In genomic region chr10:103590744-103591291, GRCh38 we compare ENCODE assay signal across 2 cellular contexts.
TF ChIP-seq lines count a peak whose summit lies in the region.

No MANE protein-coding gene starts in this region.

TF ChIP-seq in WTC11, 78 proteins besides CTCF, POLR2A, EP300 and RAD21 (continued from another document):
- no peak for TF ChIP-seq USF2 (CRISPR knock-in tag; IDR thresholded peaks at IDR 0.05)
- TF ChIP-seq, protein P1, sequence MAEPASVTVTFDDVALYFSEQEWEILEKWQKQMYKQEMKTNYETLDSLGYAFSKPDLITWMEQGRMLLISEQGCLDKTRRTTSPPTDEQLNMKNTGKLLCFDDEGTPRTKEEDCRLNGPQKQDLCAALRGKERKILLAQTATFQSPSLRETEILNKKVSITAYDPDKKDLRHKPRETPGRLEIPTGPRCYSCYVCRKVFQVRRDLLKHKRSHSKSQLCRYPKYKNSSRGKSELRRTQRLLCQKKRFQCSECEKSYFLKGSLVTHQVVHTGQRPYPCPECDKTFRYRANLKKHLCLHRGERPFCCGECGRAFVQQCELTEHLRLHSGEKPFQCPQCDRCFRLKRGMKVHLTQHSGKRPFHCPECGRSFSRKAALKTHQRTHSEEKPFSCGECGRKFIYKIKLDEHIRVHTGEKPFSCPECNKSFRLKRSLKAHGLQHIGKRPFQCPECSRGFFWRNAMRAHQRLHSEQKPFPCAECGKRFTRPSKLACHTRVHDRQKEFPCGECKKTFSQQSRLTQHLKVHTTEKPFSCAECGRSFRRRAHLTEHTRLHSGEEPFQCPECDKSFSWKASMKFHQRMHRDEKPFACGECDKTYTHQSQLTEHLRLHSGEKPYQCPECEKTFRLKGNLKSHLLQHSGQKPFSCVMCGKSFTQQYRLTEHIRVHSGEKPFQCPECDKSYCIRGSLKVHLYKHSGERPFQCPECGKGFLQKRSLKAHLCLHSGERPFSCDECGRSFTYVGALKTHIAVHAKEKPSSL (CRISPR knock-in tag; conservative IDR thresholded peaks at IDR 0.05), result no peak

TF ChIP-seq in HepG2, 621 proteins besides CTCF, POLR2A, EP300 and RAD21:
- TF ChIP-seq ZNF800 (CRISPR knock-in tag; IDR thresholded peaks at IDR 0.05), result no peak
- TF ChIP-seq ZNF792 (CRISPR knock-in tag; IDR thresholded peaks at IDR 0.05), result no peak
- TF ChIP-seq ZNF205 (CRISPR knock-in tag; IDR thresholded peaks at IDR 0.05), result no peak
- TF ChIP-seq, protein P2, sequence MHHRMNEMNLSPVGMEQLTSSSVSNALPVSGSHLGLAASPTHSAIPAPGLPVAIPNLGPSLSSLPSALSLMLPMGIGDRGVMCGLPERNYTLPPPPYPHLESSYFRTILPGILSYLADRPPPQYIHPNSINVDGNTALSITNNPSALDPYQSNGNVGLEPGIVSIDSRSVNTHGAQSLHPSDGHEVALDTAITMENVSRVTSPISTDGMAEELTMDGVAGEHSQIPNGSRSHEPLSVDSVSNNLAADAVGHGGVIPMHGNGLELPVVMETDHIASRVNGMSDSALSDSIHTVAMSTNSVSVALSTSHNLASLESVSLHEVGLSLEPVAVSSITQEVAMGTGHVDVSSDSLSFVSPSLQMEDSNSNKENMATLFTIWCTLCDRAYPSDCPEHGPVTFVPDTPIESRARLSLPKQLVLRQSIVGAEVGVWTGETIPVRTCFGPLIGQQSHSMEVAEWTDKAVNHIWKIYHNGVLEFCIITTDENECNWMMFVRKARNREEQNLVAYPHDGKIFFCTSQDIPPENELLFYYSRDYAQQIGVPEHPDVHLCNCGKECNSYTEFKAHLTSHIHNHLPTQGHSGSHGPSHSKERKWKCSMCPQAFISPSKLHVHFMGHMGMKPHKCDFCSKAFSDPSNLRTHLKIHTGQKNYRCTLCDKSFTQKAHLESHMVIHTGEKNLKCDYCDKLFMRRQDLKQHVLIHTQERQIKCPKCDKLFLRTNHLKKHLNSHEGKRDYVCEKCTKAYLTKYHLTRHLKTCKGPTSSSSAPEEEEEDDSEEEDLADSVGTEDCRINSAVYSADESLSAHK (CRISPR knock-in tag; IDR thresholded peaks at IDR 0.05; ENCODE audit: borderline replicate concordance), result no peak
- TF ChIP-seq KLF6 (CRISPR knock-in tag; IDR thresholded peaks at IDR 0.05), result no peak
- no peak for TF ChIP-seq TRAFD1 (CRISPR knock-in tag; IDR thresholded peaks at IDR 0.05; ENCODE audit: borderline replicate concordance)
- TF ChIP-seq ZBTB3 (CRISPR knock-in tag; IDR thresholded peaks at IDR 0.05; ENCODE audit: borderline replicate concordance, low read depth), result no peak
- TF ChIP-seq ZBTB49 (CRISPR knock-in tag; IDR thresholded peaks at IDR 0.05; ENCODE audit: borderline replicate concordance), result no peak
- TF ChIP-seq SKI (IDR thresholded peaks at IDR 0.05; ENCODE audit: partially characterized antibody), result no peak
- no peak for TF ChIP-seq SRSF4 (IDR thresholded peaks at IDR 0.05; ENCODE audit: low read depth, low read length, poor library complexity, severe bottlenecking)
